ENCODE assay signal across 9 cellular contexts in the genomic region with DNA sequence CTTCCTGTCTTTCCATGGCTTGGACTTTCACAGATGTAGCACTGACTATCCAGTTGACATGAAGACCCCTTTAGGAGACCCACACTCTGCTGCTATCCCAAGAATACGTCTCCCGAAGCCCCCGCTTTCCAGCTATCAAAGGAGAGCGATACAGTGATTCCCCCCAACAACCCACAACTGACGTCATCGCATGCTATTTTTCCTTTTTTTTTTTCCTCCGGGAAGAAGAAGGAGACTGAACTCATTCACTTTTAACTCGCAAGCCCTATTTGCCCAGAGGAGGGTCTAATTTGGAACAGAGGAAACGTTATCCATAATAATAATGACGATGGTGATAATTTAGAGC. TPM values are rescaled to one million over a fixed set of nuclear protein-coding genes. Genes with fewer than 3 reads are reported as not detected.
DNase-seq lines count a peak whose midpoint lies in the region; ATAC-seq and TF ChIP-seq lines count a peak whose summit lies in the region.
"Had no signal": no experiment of that assay in that cellular context is flagged by ENCODE, and none has a peak within 500 bp of the region (broad histone marks: within the 10 kb centered on the region; RNA-seq: fewer than 3 reads in every experiment).

No MANE protein-coding gene starts in this region.

- no peaks in the 10 kb centered on the region; a peak in 1 of 7 replicates for H3K36me3 Mint-ChIP-seq in H9 (ENCODE audit: insufficient read depth in 1 of 3, low read depth in 3 of 3)
- peaks cover 0 to 4% of the 10 kb centered on the region in 2 donors for H3K36me3 Mint-ChIP-seq in activated T-cell treated with anti-CD3 and anti-CD28 coated beads, Interleukin-2, amount 50 U/mL, for 72 hours (ENCODE audit: insufficient read depth in 2 of 2)

- no peaks in the 10 kb centered on the region; a peak in 1 of 5 replicates for H3K9me3 Mint-ChIP-seq in H9
- H3K9me3 Mint-ChIP-seq in activated T-cell treated with anti-CD3 and anti-CD28 coated beads, Interleukin-2, amount 50 U/mL, for 72 hours: no peaks in the 10 kb centered on the region
- H3K9me3 Mint-ChIP-seq: activated naive CD8-positive, alpha-beta T cell treated with anti-CD3 and anti-CD28 coated beads, Interleukin-2, amount 50 U/mL, for 24 hours had no signal

- no peaks in the 10 kb centered on the region for H3K79me1 ChIP-seq in H9 (ENCODE audit: insufficient read depth, low read depth, low read length, poor library complexity, severe bottlenecking)

- H3K4me1 Mint-ChIP-seq in H9: peaks cover 49 to 52% of the 10 kb centered on the region in 2 experiments
- peaks cover 18% of the 10 kb centered on the region for H3K4me1 Mint-ChIP-seq in activated T-cell treated with anti-CD3 and anti-CD28 coated beads, Interleukin-2, amount 50 U/mL, for 72 hours (ENCODE audit: low read depth)

- no peaks in the 10 kb centered on the region for H3K36me3 ChIP-seq in iPS-18a (ENCODE audit: control insufficient read depth, low read depth, low read length)

- no peak overlapping the region for H2BK20ac ChIP-seq in H9 (ENCODE audit: low read depth, low read length, poor library complexity, severe bottlenecking)

- ATAC-seq in HG03342 (IDR thresholded peaks at IDR 0.05; ENCODE audit: unreplicated experiment): no peak
- ATAC-seq in activated T-cell treated with anti-CD3 and anti-CD28 coated beads, Interleukin-2, amount 50 U/mL, for 72 hours (replicated peaks in 1 of 2): no peak
- ATAC-seq: activated naive CD8-positive, alpha-beta T cell treated with anti-CD3 and anti-CD28 coated beads, Interleukin-2, amount 50 U/mL, for 24 hours had no signal

- H3K18ac ChIP-seq in H9 (ENCODE audit: insufficient read length, low read depth, low read length): no peak overlapping the region

- no peak overlapping the region for H3T11ph ChIP-seq in H9 (ENCODE audit: low read length)

- no peaks in the 10 kb centered on the region for H3K9me3 ChIP-seq in H9 (ENCODE audit: control insufficient read depth, low read depth, low read length)
- H3K9me3 ChIP-seq in iPS-18a (ENCODE audit: control insufficient read depth, low read depth, low read length): no peaks in the 10 kb centered on the region

- peaks cover 18% of the 10 kb centered on the region for H3K23me2 ChIP-seq in H9 (ENCODE audit: insufficient read length, low read depth, low read length, poor library complexity, severe bottlenecking)

- H4K91ac ChIP-seq in H9 (ENCODE audit: insufficient read length, low read depth, low read length): no peak overlapping the region

- H4K20me1 ChIP-seq in H9 (ENCODE audit: control insufficient read depth, insufficient read depth, insufficient read length): no peaks in the 10 kb centered on the region

- no peak overlapping the region for H3K27ac Mint-ChIP-seq in H9
- no peak overlapping the region for H3K27ac Mint-ChIP-seq in activated T-cell treated with anti-CD3 and anti-CD28 coated beads, Interleukin-2, amount 50 U/mL, for 72 hours
- H3K27ac Mint-ChIP-seq: activated naive CD8-positive, alpha-beta T cell treated with anti-CD3 and anti-CD28 coated beads, Interleukin-2, amount 50 U/mL, for 24 hours had no signal

- no peak overlapping the region for H4K8ac ChIP-seq in H9 (replicated peaks; ENCODE audit: insufficient read length, low read depth, low read length)

- H2AK5ac ChIP-seq in H9 (ENCODE audit: insufficient read length, low read length): no peak overlapping the region

- H4K5ac ChIP-seq in H9 (ENCODE audit: insufficient read length, low read depth, low read length): no peak overlapping the region

- no CpG with 5 or more reads among the region's 10 CpGs for WGBS in H9 (ENCODE audit: extremely low coverage, insufficient read length, low lambda C conversion rate)

- no peak overlapping the region for H2BK15ac ChIP-seq in H9 (ENCODE audit: low read depth, low read length)

- H3K27me3 ChIP-seq in H9 (ENCODE audit: insufficient read depth, low read length): peaks cover 16% of the 10 kb centered on the region; the same call in 1 of the 2 replicates
- peaks cover 77% of the 10 kb centered on the region for H3K27me3 ChIP-seq in iPS-18a (ENCODE audit: control insufficient read depth, insufficient read depth, low read length)

- H3K27ac ChIP-seq in H9 (ENCODE audit: insufficient read length, low read depth, low read length) (no peak overlapping the region), iPS-18a (ENCODE audit: low read length) (no peak overlapping the region)

- no peak overlapping the region for H3K4ac ChIP-seq in H9 (ENCODE audit: low read depth, low read length)

- no peak overlapping the region for H3K23ac ChIP-seq in H9 (ENCODE audit: insufficient read length, low read depth, low read length)

- no peak overlapping the region for H2BK120ac ChIP-seq in H9 (ENCODE audit: low read depth, low read length, poor library complexity, severe bottlenecking)

- TF ChIP-seq CTCF in H9 (conservative IDR thresholded peaks at IDR 0.05): no peak

- H2BK5ac ChIP-seq in H9 (ENCODE audit: insufficient read length, low read length): no peak overlapping the region

- no peak overlapping the region for H3K56ac ChIP-seq in H9 (ENCODE audit: insufficient read length, low read depth, low read length)

- no peaks in the 10 kb centered on the region for H3K79me2 ChIP-seq in H9 (ENCODE audit: insufficient read depth, low read length)

- H3K4me3 Mint-ChIP-seq in H9: peak overlapping the region; percentile 64 to 88
- peak overlapping the region in 1 of 2 donors; percentile 27 for H3K4me3 Mint-ChIP-seq in activated T-cell treated with anti-CD3 and anti-CD28 coated beads, Interleukin-2, amount 50 U/mL, for 72 hours
- H3K4me3 Mint-ChIP-seq: activated naive CD8-positive, alpha-beta T cell treated with anti-CD3 and anti-CD28 coated beads, Interleukin-2, amount 50 U/mL, for 24 hours had no signal

- H3K27me3 Mint-ChIP-seq in H9 (ENCODE audit: low read depth): peaks cover 93% of the 10 kb centered on the region
- H3K27me3 Mint-ChIP-seq in activated T-cell treated with anti-CD3 and anti-CD28 coated beads, Interleukin-2, amount 50 U/mL, for 72 hours (ENCODE audit: low read depth): peaks cover 78% of the 10 kb centered on the region

- H2BK12ac ChIP-seq in H9 (ENCODE audit: insufficient read length, low read depth, low read length): no peak overlapping the region

- H3K9ac ChIP-seq in H9 (ENCODE audit: extremely low read depth, insufficient read length, low read length) (no peak overlapping the region), iPS-18a (ENCODE audit: low read length) (no peak overlapping the region)

- no peak overlapping the region for H2AFZ ChIP-seq in H9 (ENCODE audit: low read length)

- H3K4me3 ChIP-seq in iPS-18a (ENCODE audit: low read length) (peak overlapping the region; percentile 68), skeletal muscle cell (ENCODE audit: low read depth, low read length) (peak overlapping the region; percentile 74)

- H3K4me2 ChIP-seq in H9 (ENCODE audit: insufficient read depth, insufficient read length, low read length): peak overlapping the region; percentile 87

- no peak for DNase-seq in H9
- peak; percentile 83 for DNase-seq in astrocyte of the hippocampus (ENCODE audit: low read depth, low spot score)
- DNase-seq in skeletal muscle cell (ENCODE audit: low read depth): no peak
- no peak for DNase-seq in NOMO-1 treated with DMSO at 0.1 percent for 48 hours (lab: John Stamatoyannopoulos, UW; ENCODE audit: unreplicated experiment)
- DNase-seq in mesenteric fat pad (ENCODE audit: low spot score): no peak
- no peak for DNase-seq in activated T-cell treated with anti-CD3 and anti-CD28 coated beads, Interleukin-2, amount 50 U/mL, for 72 hours
- DNase-seq: activated naive CD8-positive, alpha-beta T cell treated with anti-CD3 and anti-CD28 coated beads, Interleukin-2, amount 50 U/mL, for 24 hours had no signal

- H3K4me1 ChIP-seq in H9 (ENCODE audit: insufficient read depth, low read length): no peaks in the 10 kb centered on the region
- peaks cover 26% of the 10 kb centered on the region for H3K4me1 ChIP-seq in iPS-18a (ENCODE audit: control insufficient read depth, low read depth, low read length)

- no peak overlapping the region for H3K14ac ChIP-seq in H9 (ENCODE audit: insufficient read depth, low read length)

RNA-seq across cellular contexts. Expression of gene PAPPA, which starts 2.1 kb away (rescaled TPM):
- total RNA-seq in H9 (2021) (0.17 and 0.29 TPM in 2 replicates), mesenteric fat pad (5.7 TPM)
- total RNA-seq in activated T-cell treated with anti-CD3 and anti-CD28 coated beads, Interleukin-2, amount 50 U/mL, for 72 hours: not detected
